1 cellular context compared by ENCODE assay signal in the genomic region with DNA sequence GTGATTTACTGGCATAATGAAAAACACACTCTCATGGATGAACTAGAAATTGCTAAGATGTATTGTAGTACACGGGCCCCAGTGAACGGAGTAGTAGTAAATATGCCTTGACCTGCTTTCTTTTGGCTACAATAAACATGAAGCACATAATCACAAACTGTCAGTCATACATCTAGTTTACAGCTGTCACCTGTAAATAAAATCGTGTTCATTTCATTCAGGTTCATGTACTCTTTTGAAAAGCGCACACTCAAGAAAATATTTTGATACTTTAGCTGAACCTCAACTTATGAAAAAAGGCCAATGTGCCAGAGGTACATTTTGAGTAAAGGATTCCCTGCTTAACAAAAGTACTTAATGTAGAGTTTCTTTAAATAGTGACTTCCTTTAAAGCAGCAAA.
TF ChIP-seq lines count a peak whose summit lies in the region.

No MANE protein-coding gene starts in this region.

TF ChIP-seq in K562, 482 proteins besides CTCF, POLR2A, EP300 and RAD21:
- TF ChIP-seq ELK3 (CRISPR knock-in tag; IDR thresholded peaks at IDR 0.05), result peak; percentile 74; the same call in 1 of the 2 replicates
- TF ChIP-seq MEIS2 (IDR thresholded peaks at IDR 0.05; ENCODE audit: partially characterized antibody), result peak; percentile 5
- TF ChIP-seq CBX8 (IDR thresholded peaks at IDR 0.05; ENCODE audit: borderline replicate concordance, extremely low read depth, low read depth, low read length, poor library complexity, severe bottlenecking), result no peak
- TF ChIP-seq, protein P1, sequence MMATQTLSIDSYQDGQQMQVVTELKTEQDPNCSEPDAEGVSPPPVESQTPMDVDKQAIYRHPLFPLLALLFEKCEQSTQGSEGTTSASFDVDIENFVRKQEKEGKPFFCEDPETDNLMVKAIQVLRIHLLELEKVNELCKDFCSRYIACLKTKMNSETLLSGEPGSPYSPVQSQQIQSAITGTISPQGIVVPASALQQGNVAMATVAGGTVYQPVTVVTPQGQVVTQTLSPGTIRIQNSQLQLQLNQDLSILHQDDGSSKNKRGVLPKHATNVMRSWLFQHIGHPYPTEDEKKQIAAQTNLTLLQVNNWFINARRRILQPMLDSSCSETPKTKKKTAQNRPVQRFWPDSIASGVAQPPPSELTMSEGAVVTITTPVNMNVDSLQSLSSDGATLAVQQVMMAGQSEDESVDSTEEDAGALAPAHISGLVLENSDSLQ (IDR thresholded peaks at IDR 0.05), result peak; percentile 71
TF ChIP-seq in K562: peak in this region for 3.
